18 cellular contexts compared by ENCODE assay signal in the genomic region with DNA sequence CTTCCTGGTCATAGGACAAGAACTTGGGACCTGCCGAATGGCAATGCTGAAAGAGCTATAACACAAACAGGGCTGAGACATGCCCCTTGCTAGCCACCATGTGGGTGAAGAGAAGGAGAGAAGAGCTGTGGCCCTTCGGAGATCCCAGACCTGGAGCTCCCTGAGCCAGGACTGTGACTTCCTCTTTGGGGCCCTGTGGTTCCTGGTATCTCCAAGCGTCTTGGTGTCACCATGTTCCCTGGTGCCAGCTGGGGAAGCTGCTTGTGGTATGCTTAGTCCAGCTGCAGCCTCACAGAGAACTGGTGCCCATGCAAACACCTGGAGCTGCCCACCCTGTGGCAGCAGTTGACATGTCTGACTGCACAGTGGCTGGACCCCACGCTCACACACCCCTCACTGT.
DNase-seq lines count a peak whose midpoint lies in the region; ATAC-seq and TF ChIP-seq lines count a peak whose summit lies in the region.
"Had no signal": no experiment of that assay in that cellular context is flagged by ENCODE, and none has a peak within 500 bp of the region (broad histone marks: within the 10 kb centered on the region; RNA-seq: fewer than 3 reads in every experiment).

No MANE protein-coding gene starts in this region.

- no peak overlapping the region for H4K8ac ChIP-seq in trophoblast cell (ENCODE audit: low read depth, low read length)

- H3K4me1 Mint-ChIP-seq in natural killer cell treated with Interleukin-12 subunit alpha and Interleukin-12 subunit beta and Interleukin-15 and Interleukin-18, amount 100 ng/mL, for 72 hours (ENCODE audit: low read depth in 2 of 2), result no peaks in the 10 kb centered on the region
- H3K4me1 Mint-ChIP-seq in natural killer cell, result no peaks in the 10 kb centered on the region
- H3K4me1 Mint-ChIP-seq: B cell had no signal

- DNase-seq in natural killer cell treated with Interleukin-12 subunit alpha and Interleukin-12 subunit beta and Interleukin-15 and Interleukin-18, amount 100 ng/mL, for 72 hours (ENCODE audit: low spot score), result no peak
- DNase-seq in natural killer cell (no peak), trophoblast cell (no peak), upper lobe of right lung (no peak), NOMO-1 treated with DMSO at 0.1 percent for 48 hours (lab: John Stamatoyannopoulos, UW; ENCODE audit: unreplicated experiment) (no peak), body of pancreas (no peak)
- DNase-seq: Caco-2; CD4-positive, CD25-positive, alpha-beta regulatory T cell; CD8-positive, alpha-beta T cell; DMS153; DND-41; GOT3; HFFc6 had no signal

- no peak overlapping the region for H3K9ac ChIP-seq in trophoblast cell (ENCODE audit: low read length)
- H3K9ac ChIP-seq: BLaER1 had no signal

- peak overlapping the region; percentile 32 for H4K12ac ChIP-seq in trophoblast cell (ENCODE audit: low read depth, low read length)

- H3K4me1 ChIP-seq in trophoblast cell (ENCODE audit: control insufficient read depth in 1 of 2, insufficient read depth in 2 of 2, low read length in 2 of 2), result no peaks in the 10 kb centered on the region
- H3K4me1 ChIP-seq in upper lobe of right lung, result no peaks in the 10 kb centered on the region
- no peaks in the 10 kb centered on the region for H3K4me1 ChIP-seq in body of pancreas
- H3K4me1 ChIP-seq: BLaER1, HAP-1 had no signal

- peaks cover 2% of the 10 kb centered on the region for H3K9me3 Mint-ChIP-seq in natural killer cell treated with Interleukin-12 subunit alpha and Interleukin-12 subunit beta and Interleukin-15 and Interleukin-18, amount 100 ng/mL, for 72 hours
- H3K9me3 Mint-ChIP-seq in natural killer cell, result peaks cover 0 to 5% of the 10 kb centered on the region in 2 donors
- H3K9me3 Mint-ChIP-seq: CD8-positive, alpha-beta T cell had no signal

- WGBS in trophoblast cell (ENCODE audit: extremely low coverage, insufficient coverage, insufficient read length), result no CpG with 5 or more reads among the region's 4 CpGs
- WGBS in body of pancreas, 2 donors, result 88 to 93% methylated on average over 4 of the region's 4 CpGs

- no peak overlapping the region for H3K14ac ChIP-seq in trophoblast cell (ENCODE audit: low read length)

- no peak overlapping the region for H2AFZ ChIP-seq in trophoblast cell (ENCODE audit: insufficient read depth, low read length, poor library complexity)

- H3K27ac Mint-ChIP-seq in natural killer cell treated with Interleukin-12 subunit alpha and Interleukin-12 subunit beta and Interleukin-15 and Interleukin-18, amount 100 ng/mL, for 72 hours, result no peak overlapping the region
- H3K27ac Mint-ChIP-seq in natural killer cell, result no peak overlapping the region
- H3K27ac Mint-ChIP-seq: B cell; CD4-positive, CD25-positive, alpha-beta regulatory T cell; CD8-positive, alpha-beta T cell; HFFc6 had no signal

- TF ChIP-seq POLR2A in body of pancreas (IDR thresholded peaks at IDR 0.05), result no peak

- no peaks in the 10 kb centered on the region for H3K36me3 Mint-ChIP-seq in natural killer cell treated with Interleukin-12 subunit alpha and Interleukin-12 subunit beta and Interleukin-15 and Interleukin-18, amount 100 ng/mL, for 72 hours
- H3K36me3 Mint-ChIP-seq in natural killer cell, result no peaks in the 10 kb centered on the region
- H3K36me3 Mint-ChIP-seq: CD4-positive, CD25-positive, alpha-beta regulatory T cell; CD8-positive, alpha-beta T cell had no signal

- H2BK120ac ChIP-seq in trophoblast cell (ENCODE audit: insufficient read depth, low read length, poor library complexity), result no peak overlapping the region

- H2AK5ac ChIP-seq in trophoblast cell (ENCODE audit: low read length), result no peak overlapping the region

- H3K9me3 ChIP-seq in trophoblast cell (ENCODE audit: insufficient read depth, low read depth, low read length), result peaks cover 6% of the 10 kb centered on the region
- H3K9me3 ChIP-seq in upper lobe of right lung, result no peaks in the 10 kb centered on the region
- H3K9me3 ChIP-seq in body of pancreas, result no peaks in the 10 kb centered on the region
- H3K9me3 ChIP-seq: Caco-2, HAP-1 had no signal

- H3K4me3 ChIP-seq in trophoblast cell (ENCODE audit: low read depth, low read length), result no peak overlapping the region
- H3K4me3 ChIP-seq in upper lobe of right lung, result no peak overlapping the region
- no peak overlapping the region for H3K4me3 ChIP-seq in body of pancreas
- H3K4me3 ChIP-seq: BLaER1, HAP-1 had no signal

- no peak overlapping the region for H2BK5ac ChIP-seq in trophoblast cell (ENCODE audit: low read depth, low read length, poor library complexity)

- H2BK12ac ChIP-seq in trophoblast cell (ENCODE audit: low read length), result no peak overlapping the region

- no peak overlapping the region for H3K18ac ChIP-seq in trophoblast cell (ENCODE audit: low read length)

- no peaks in the 10 kb centered on the region for H3K79me2 ChIP-seq in trophoblast cell (ENCODE audit: control insufficient read depth, insufficient read depth, low read length, poor library complexity)

- no peak overlapping the region for H4K91ac ChIP-seq in trophoblast cell (ENCODE audit: low read depth, low read length)

- intact Hi-C loops in natural killer cell (cut with micrococcal nuclease), result no loop called here
- intact Hi-C loops in upper lobe of right lung (cut with DNase I), result no loop called here
- intact Hi-C loops in body of pancreas (cut with DNase I), result no loop called here

- peak; percentile 49 to 50 for ATAC-seq in natural killer cell treated with Interleukin-12 subunit alpha and Interleukin-12 subunit beta and Interleukin-15 and Interleukin-18, amount 100 ng/mL, for 72 hours
- no peak for ATAC-seq in natural killer cell
- ATAC-seq in upper lobe of right lung, result peak; percentile 33
- ATAC-seq in body of pancreas, result no peak
- ATAC-seq: CD8-positive, alpha-beta T cell had no signal

- no peak overlapping the region for H3K4ac ChIP-seq in trophoblast cell (ENCODE audit: low read depth, low read length)

- no peak overlapping the region for H3K23ac ChIP-seq in trophoblast cell (ENCODE audit: low read length)

- TF ChIP-seq CTCF in natural killer cell (IDR thresholded peaks at IDR 0.05) (no peak), upper lobe of right lung (IDR thresholded peaks at IDR 0.05) (no peak), body of pancreas (IDR thresholded peaks at IDR 0.05) (no peak)

- no peak overlapping the region for H3K4me2 ChIP-seq in trophoblast cell (ENCODE audit: low read length)
- H3K4me2 ChIP-seq: BLaER1 had no signal

- H3K36me3 ChIP-seq in trophoblast cell (ENCODE audit: control insufficient read depth in 1 of 2, insufficient read depth in 2 of 2, low read length in 2 of 2) (no peaks in the 10 kb centered on the region), upper lobe of right lung (no peaks in the 10 kb centered on the region), body of pancreas (replicated peaks in 1 of 2; ENCODE audit: insufficient read depth in 1 of 2, low read depth in 2 of 2) (no peaks in the 10 kb centered on the region)
- H3K36me3 ChIP-seq: BLaER1, HAP-1 had no signal

- H3K27me3 ChIP-seq in trophoblast cell (ENCODE audit: insufficient read depth, low read length) (no peaks in the 10 kb centered on the region), upper lobe of right lung (no peaks in the 10 kb centered on the region), body of pancreas (no peaks in the 10 kb centered on the region)
- H3K27me3 ChIP-seq: BLaER1 had no signal

- no peak overlapping the region for H3K4me3 Mint-ChIP-seq in natural killer cell treated with Interleukin-12 subunit alpha and Interleukin-12 subunit beta and Interleukin-15 and Interleukin-18, amount 100 ng/mL, for 72 hours
- H3K4me3 Mint-ChIP-seq in natural killer cell, result no peak overlapping the region
- H3K4me3 Mint-ChIP-seq: B cell; CD4-positive, CD25-positive, alpha-beta regulatory T cell; CD8-positive, alpha-beta T cell; HFFc6 had no signal

- H3K79me1 ChIP-seq in trophoblast cell (ENCODE audit: low read length), result no peaks in the 10 kb centered on the region

- H3K27ac ChIP-seq in trophoblast cell (ENCODE audit: low read depth, low read length) (no peak overlapping the region), upper lobe of right lung (no peak overlapping the region), body of pancreas (no peak overlapping the region)
- H3K27ac ChIP-seq: 22Rv1, BLaER1, C4-2B had no signal

- peaks cover 10 to 22% of the 10 kb centered on the region in 2 donors for H3K27me3 Mint-ChIP-seq in natural killer cell treated with Interleukin-12 subunit alpha and Interleukin-12 subunit beta and Interleukin-15 and Interleukin-18, amount 100 ng/mL, for 72 hours
- peaks cover 6 to 17% of the 10 kb centered on the region in 2 donors for H3K27me3 Mint-ChIP-seq in natural killer cell (ENCODE audit: low read depth in 2 of 2)

Comparison
In these comparisons a context has a peak if more than half of its experiments do, and no peak if none do; other contexts are left out.
1. ATAC-seq: peak in natural killer cell treated with Interleukin-12 subunit alpha and Interleukin-12 subunit beta and Interleukin-15 and Interleukin-18, amount 100 ng/mL, for 72 hours (2 of 2) and upper lobe of right lung (single experiment); none in natural killer cell (0 of 3) and body of pancreas (single experiment).